ENCODE assay signal across 1 cellular context in the genomic region with DNA sequence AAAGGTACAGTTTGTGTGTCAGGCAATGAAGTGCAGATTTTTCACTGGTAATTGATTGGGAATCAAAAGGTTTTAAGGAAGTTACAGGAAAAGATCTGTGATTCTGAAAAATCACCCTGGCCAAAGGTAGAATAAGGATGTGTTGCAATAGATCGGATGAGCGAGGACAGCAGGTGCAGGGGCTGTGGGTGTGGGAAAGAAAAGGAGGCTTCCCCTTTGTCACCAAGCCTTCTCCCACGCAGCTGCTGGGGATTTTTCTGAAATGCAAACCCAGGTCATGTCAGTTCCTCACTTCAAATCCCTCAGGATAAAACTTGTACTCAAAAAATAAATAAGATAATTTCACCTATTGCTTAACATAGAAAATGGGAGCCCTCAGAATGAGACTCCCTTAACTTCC.
TF ChIP-seq lines count a peak whose summit lies in the region.

No MANE protein-coding gene starts in this region.

TF ChIP-seq in GM12878, 131 proteins besides CTCF, POLR2A, EP300 and RAD21 (continued from another document and continues in another):
- TF ChIP-seq, protein P1, sequence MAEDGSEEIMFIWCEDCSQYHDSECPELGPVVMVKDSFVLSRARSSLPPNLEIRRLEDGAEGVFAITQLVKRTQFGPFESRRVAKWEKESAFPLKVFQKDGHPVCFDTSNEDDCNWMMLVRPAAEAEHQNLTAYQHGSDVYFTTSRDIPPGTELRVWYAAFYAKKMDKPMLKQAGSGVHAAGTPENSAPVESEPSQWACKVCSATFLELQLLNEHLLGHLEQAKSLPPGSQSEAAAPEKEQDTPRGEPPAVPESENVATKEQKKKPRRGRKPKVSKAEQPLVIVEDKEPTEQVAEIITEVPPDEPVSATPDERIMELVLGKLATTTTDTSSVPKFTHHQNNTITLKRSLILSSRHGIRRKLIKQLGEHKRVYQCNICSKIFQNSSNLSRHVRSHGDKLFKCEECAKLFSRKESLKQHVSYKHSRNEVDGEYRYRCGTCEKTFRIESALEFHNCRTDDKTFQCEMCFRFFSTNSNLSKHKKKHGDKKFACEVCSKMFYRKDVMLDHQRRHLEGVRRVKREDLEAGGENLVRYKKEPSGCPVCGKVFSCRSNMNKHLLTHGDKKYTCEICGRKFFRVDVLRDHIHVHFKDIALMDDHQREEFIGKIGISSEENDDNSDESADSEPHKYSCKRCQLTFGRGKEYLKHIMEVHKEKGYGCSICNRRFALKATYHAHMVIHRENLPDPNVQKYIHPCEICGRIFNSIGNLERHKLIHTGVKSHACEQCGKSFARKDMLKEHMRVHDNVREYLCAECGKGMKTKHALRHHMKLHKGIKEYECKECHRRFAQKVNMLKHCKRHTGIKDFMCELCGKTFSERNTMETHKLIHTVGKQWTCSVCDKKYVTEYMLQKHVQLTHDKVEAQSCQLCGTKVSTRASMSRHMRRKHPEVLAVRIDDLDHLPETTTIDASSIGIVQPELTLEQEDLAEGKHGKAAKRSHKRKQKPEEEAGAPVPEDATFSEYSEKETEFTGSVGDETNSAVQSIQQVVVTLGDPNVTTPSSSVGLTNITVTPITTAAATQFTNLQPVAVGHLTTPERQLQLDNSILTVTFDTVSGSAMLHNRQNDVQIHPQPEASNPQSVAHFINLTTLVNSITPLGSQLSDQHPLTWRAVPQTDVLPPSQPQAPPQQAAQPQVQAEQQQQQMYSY (CRISPR knock-in tag; IDR thresholded peaks at IDR 0.05) = no peak
- TF ChIP-seq CEBPZ (IDR thresholded peaks at IDR 0.05; ENCODE audit: low read depth, low read length) = no peak
- TF ChIP-seq ATF3 (IDR thresholded peaks at IDR 0.05; ENCODE audit: borderline replicate concordance, extremely low read depth, low read depth, low read length) = no peak
- TF ChIP-seq, protein P2, sequence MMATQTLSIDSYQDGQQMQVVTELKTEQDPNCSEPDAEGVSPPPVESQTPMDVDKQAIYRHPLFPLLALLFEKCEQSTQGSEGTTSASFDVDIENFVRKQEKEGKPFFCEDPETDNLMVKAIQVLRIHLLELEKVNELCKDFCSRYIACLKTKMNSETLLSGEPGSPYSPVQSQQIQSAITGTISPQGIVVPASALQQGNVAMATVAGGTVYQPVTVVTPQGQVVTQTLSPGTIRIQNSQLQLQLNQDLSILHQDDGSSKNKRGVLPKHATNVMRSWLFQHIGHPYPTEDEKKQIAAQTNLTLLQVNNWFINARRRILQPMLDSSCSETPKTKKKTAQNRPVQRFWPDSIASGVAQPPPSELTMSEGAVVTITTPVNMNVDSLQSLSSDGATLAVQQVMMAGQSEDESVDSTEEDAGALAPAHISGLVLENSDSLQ (IDR thresholded peaks at IDR 0.05) = no peak
- TF ChIP-seq ZNF592 (IDR thresholded peaks at IDR 0.05) = no peak
- TF ChIP-seq TARDBP (IDR thresholded peaks at IDR 0.05; ENCODE audit: borderline replicate concordance) = no peak
- no peak for TF ChIP-seq USF2 (IDR thresholded peaks at IDR 0.05; ENCODE audit: borderline replicate concordance, low read depth, low read length)
- TF ChIP-seq IRF5 (IDR thresholded peaks at IDR 0.05; ENCODE audit: borderline replicate concordance) = no peak
- TF ChIP-seq JUND (IDR thresholded peaks at IDR 0.05; ENCODE audit: low read depth, low read length) = no peak
- no peak for TF ChIP-seq ZBTB33 (IDR thresholded peaks at IDR 0.05)
- TF ChIP-seq MYC (IDR thresholded peaks at IDR 0.05; ENCODE audit: insufficient read depth, insufficient read length, insufficient replicate concordance, low read length, severe bottlenecking) = no peak
- TF ChIP-seq, protein P3, sequence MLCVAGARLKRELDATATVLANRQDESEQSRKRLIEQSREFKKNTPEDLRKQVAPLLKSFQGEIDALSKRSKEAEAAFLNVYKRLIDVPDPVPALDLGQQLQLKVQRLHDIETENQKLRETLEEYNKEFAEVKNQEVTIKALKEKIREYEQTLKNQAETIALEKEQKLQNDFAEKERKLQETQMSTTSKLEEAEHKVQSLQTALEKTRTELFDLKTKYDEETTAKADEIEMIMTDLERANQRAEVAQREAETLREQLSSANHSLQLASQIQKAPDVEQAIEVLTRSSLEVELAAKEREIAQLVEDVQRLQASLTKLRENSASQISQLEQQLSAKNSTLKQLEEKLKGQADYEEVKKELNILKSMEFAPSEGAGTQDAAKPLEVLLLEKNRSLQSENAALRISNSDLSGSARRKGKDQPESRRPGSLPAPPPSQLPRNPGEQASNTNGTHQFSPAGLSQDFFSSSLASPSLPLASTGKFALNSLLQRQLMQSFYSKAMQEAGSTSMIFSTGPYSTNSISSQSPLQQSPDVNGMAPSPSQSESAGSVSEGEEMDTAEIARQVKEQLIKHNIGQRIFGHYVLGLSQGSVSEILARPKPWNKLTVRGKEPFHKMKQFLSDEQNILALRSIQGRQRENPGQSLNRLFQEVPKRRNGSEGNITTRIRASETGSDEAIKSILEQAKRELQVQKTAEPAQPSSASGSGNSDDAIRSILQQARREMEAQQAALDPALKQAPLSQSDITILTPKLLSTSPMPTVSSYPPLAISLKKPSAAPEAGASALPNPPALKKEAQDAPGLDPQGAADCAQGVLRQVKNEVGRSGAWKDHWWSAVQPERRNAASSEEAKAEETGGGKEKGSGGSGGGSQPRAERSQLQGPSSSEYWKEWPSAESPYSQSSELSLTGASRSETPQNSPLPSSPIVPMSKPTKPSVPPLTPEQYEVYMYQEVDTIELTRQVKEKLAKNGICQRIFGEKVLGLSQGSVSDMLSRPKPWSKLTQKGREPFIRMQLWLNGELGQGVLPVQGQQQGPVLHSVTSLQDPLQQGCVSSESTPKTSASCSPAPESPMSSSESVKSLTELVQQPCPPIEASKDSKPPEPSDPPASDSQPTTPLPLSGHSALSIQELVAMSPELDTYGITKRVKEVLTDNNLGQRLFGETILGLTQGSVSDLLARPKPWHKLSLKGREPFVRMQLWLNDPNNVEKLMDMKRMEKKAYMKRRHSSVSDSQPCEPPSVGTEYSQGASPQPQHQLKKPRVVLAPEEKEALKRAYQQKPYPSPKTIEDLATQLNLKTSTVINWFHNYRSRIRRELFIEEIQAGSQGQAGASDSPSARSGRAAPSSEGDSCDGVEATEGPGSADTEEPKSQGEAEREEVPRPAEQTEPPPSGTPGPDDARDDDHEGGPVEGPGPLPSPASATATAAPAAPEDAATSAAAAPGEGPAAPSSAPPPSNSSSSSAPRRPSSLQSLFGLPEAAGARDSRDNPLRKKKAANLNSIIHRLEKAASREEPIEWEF (IDR thresholded peaks at IDR 0.05; ENCODE audit: insufficient replicate concordance, low read depth, low read length) = peak; percentile 45
- no peak for TF ChIP-seq BMI1 (IDR thresholded peaks at IDR 0.05; ENCODE audit: borderline replicate concordance)
- TF ChIP-seq NR2C1 (IDR thresholded peaks at IDR 0.05) = no peak
- TF ChIP-seq FOS (IDR thresholded peaks at IDR 0.05; ENCODE audit: borderline replicate concordance, extremely low read depth, insufficient read length) = no peak
- 0 out of 2 replicates have a peak, but pooled peaks have one; percentile 11 for TF ChIP-seq CREM (IDR thresholded peaks at IDR 0.05; ENCODE audit: low read depth)
- TF ChIP-seq SUPT20H (IDR thresholded peaks at IDR 0.05; ENCODE audit: borderline replicate concordance, control insufficient read depth, low read depth, low read length) = no peak
- TF ChIP-seq BACH1 (IDR thresholded peaks at IDR 0.05; ENCODE audit: borderline replicate concordance) = no peak
- TF ChIP-seq MYB (IDR thresholded peaks at IDR 0.05; ENCODE audit: borderline replicate concordance, low read depth, low read length) = no peak
- no peak for TF ChIP-seq RELA (IDR thresholded peaks at IDR 0.05; ENCODE audit: borderline replicate concordance, partially characterized antibody)
- no peak for TF ChIP-seq CBX5 (IDR thresholded peaks at IDR 0.05; ENCODE audit: low read depth)
- TF ChIP-seq NBN (IDR thresholded peaks at IDR 0.05) = 0 out of 2 replicates have a peak, but pooled peaks have one; percentile 32
- no peak for TF ChIP-seq ZNF622 (IDR thresholded peaks at IDR 0.05)
- no peak for TF ChIP-seq SMAD5 (IDR thresholded peaks at IDR 0.05; ENCODE audit: low read depth)
- TF ChIP-seq E2F4 (IDR thresholded peaks at IDR 0.05; ENCODE audit: low read depth, low read length) = no peak
- TF ChIP-seq IKZF1 (conservative IDR thresholded peaks at IDR 0.05) = peak; percentile 82
